Comparison of ENCODE assay signal across 7 cellular contexts in genomic region chr9:75265525-75265972, GRCh38.
DNase-seq lines count a peak whose midpoint lies in the region; ATAC-seq, FAIRE-seq and TF ChIP-seq lines count a peak whose summit lies in the region.

No MANE protein-coding gene starts in this region.

- no peaks in the 10 kb centered on the region for H3K9me3 ChIP-seq in SK-N-SH
- no peaks in the 10 kb centered on the region for H3K9me3 ChIP-seq in GM12878 (replicated peaks; ENCODE audit: control insufficient read depth, insufficient read depth, low read length)

- H3K9me2 ChIP-seq in SK-N-SH: no peaks in the 10 kb centered on the region

- TF ChIP-seq RAD21 in SK-N-SH (IDR thresholded peaks at IDR 0.05; ENCODE audit: low read length): peak; percentile 69
- TF ChIP-seq RAD21 in GM12878 (IDR thresholded peaks at IDR 0.05; ENCODE audit: insufficient read depth, low read depth, low read length): peak; percentile 79

- 5% methylated on average over 3 of the region's 3 CpGs for WGBS in SK-N-SH (ENCODE audit: low lambda C conversion rate)
- WGBS in GM12878 (ENCODE audit: insufficient coverage, insufficient replicate concordance, low lambda C conversion rate, missing lambda C conversion rate): 0% methylated on average over 3 of the region's 3 CpGs

- no peak overlapping the region for H3K4me2 ChIP-seq in SK-N-SH
- H3K4me2 ChIP-seq in GM12878 (ENCODE audit: control insufficient read depth, insufficient read depth): no peak overlapping the region

- H3F3A ChIP-seq in SK-N-SH (replicated peaks; ENCODE audit: insufficient read depth): no peaks in the 10 kb centered on the region

- RAD21 ChIA-PET in GM12878 (lab: Charles Lee; ENCODE audit: unreplicated experiment): interaction anchor here (0.9 to 1.9 kb wide), 2 partner anchors 590 to 601 kb away, joined by 4 to 5 read pairs; no protein-coding TSS in a partner anchor

- TF ChIP-seq POLR2A in GM12878 (IDR thresholded peaks at IDR 0.05; ENCODE audit: low read depth, low read length): no peak

- H3K36me3 ChIP-seq in SK-N-SH (replicated peaks in 1 of 2; ENCODE audit: control insufficient read depth in 1 of 2, insufficient read depth in 2 of 2, low read length in 1 of 2) (no peaks in the 10 kb centered on the region), GM12878 (ENCODE audit: control insufficient read depth in 2 of 2, insufficient read depth in 2 of 2, low read length in 1 of 2) (no peaks in the 10 kb centered on the region)

- H3K9ac ChIP-seq in SK-N-SH (no peak overlapping the region), GM12878 (ENCODE audit: control insufficient read depth, insufficient read depth, low read length) (no peak overlapping the region)

- H2AFZ ChIP-seq in SK-N-SH (ENCODE audit: low read depth): no peak overlapping the region
- no peak overlapping the region for H2AFZ ChIP-seq in GM12878 (ENCODE audit: control insufficient read depth, low read depth, low read length)

- no TSS peak for BruUV-seq in GM12878 (replicated peaks; lab: Mats Ljungman, UMichigan)

- peak overlapping the region in 1 of 2 experiments; percentile 24; a peak in 1 of 4 replicates for H3K4me3 ChIP-seq in SK-N-SH (ENCODE audit: low read depth in 2 of 2, low read length in 1 of 2)
- no peak overlapping the region for H3K4me3 ChIP-seq in GM12878

- H3K79me2 ChIP-seq in SK-N-SH (ENCODE audit: insufficient read depth) (no peaks in the 10 kb centered on the region), GM12878 (ENCODE audit: control insufficient read depth, insufficient read depth, low read length) (no peaks in the 10 kb centered on the region)

- DNase-seq in GM03348 (ENCODE audit: low spot score): peak; percentile 69
- DNase-seq in HuH-7.5 (ENCODE audit: low spot score): peak; percentile 12
- peak; percentile 28 for DNase-seq in SK-N-SH
- no peak for DNase-seq in GM12878 (ENCODE audit: low read depth, low spot score)
- DNase-seq in iPS-NIHi7 (ENCODE audit: extremely low spot score): peak; percentile 63
- peak; percentile 2 to 20 for DNase-seq in stimulated activated CD4-positive, alpha-beta T cell treated with anti-CD3 and anti-CD28 coated beads, Interleukin-1b, Interleukin-23, amount 100 ng/mL, for 4 hours (ENCODE audit: low read depth in 2 of 2)

- H3K4me1 ChIP-seq in SK-N-SH (ENCODE audit: control insufficient read depth in 1 of 2, insufficient read depth in 2 of 2, low read depth in 1 of 2, low read length in 1 of 2) (no peaks in the 10 kb centered on the region), GM12878 (ENCODE audit: control insufficient read depth, insufficient read depth, low read length) (no peaks in the 10 kb centered on the region)

- H3K27me3 ChIP-seq in SK-N-SH (ENCODE audit: insufficient read depth) (no peaks in the 10 kb centered on the region), GM12878 (replicated peaks in 1 of 2; ENCODE audit: control insufficient read depth in 2 of 2, insufficient read depth in 2 of 2, low read length in 1 of 2) (no peaks in the 10 kb centered on the region; a peak in 1 of 4 replicates)

- intact Hi-C loops in GM12878 (cut with micrococcal nuclease; ENCODE audit: unreplicated experiment): loop anchor here (1.0 to 10.0 kb wide), 4 partner anchors 217 to 1439 kb away; no protein-coding TSS in a partner anchor

- no peak for FAIRE-seq in GM12878 (lab: Jason Lieb, UNC)

- H3K27ac ChIP-seq in SK-N-SH (ENCODE audit: low read depth in 2 of 2, low read length in 1 of 2) (no peak overlapping the region), GM12878 (ENCODE audit: control insufficient read depth, insufficient read depth) (no peak overlapping the region)

- POLR2A ChIA-PET in SK-N-SH (lab: Yijun Ruan, JAX): no interaction called here
- POLR2A ChIA-PET in GM12878 (lab: Charles Lee): no interaction called here

- CTCF ChIA-PET in SK-N-SH (lab: Yijun Ruan, JAX) (interaction anchor here (0.6 to 1.5 kb wide), 12 partner anchors 10 to 1038 kb away, joined by 3 to 7 read pairs (median 4); no protein-coding TSS in a partner anchor), GM12878 (lab: Yijun Ruan, JAX) (interaction anchor here (0.6 to 2.0 kb wide), 15 partner anchors 10 to 1438 kb away, joined by 3 to 15 read pairs (median 4); no protein-coding TSS in a partner anchor)

- in situ Hi-C loops in GM12878 (cut with MboI): no loop called here

- TF ChIP-seq CTCF in SK-N-SH (IDR thresholded peaks at IDR 0.05) (peak; percentile 87), GM12878 (IDR thresholded peaks at IDR 0.05 in 2 of 3, conservative IDR thresholded peaks at IDR 0.05 in 1 of 3; ENCODE audit: control insufficient read depth in 2 of 3, extremely low read depth in 1 of 3, insufficient read depth in 1 of 3, low read depth in 3 of 3, low read length in 3 of 3) (peak; percentile 75 to 85 (median 79))

- SMC1A ChIA-PET in GM12878 (lab: Charles Lee; ENCODE audit: uncharacterized antibody, unreplicated experiment): interaction anchor here (0.9 to 2.6 kb wide), 7 partner anchors 10 to 1037 kb away, joined by 3 to 13 read pairs (median 3); no protein-coding TSS in a partner anchor

- H4K20me1 ChIP-seq in SK-N-SH (ENCODE audit: insufficient read depth): no peaks in the 10 kb centered on the region
- H4K20me1 ChIP-seq in GM12878 (ENCODE audit: control insufficient read depth, insufficient read depth): no peaks in the 10 kb centered on the region

- no peak for TF ChIP-seq EP300 in SK-N-SH (IDR thresholded peaks at IDR 0.05; ENCODE audit: borderline replicate concordance in 1 of 2, low read depth in 1 of 2, low read length in 1 of 2)
- TF ChIP-seq EP300 in GM12878 (IDR thresholded peaks at IDR 0.05; ENCODE audit: borderline replicate concordance in 1 of 2, control insufficient read depth in 1 of 2, low read depth in 2 of 2, low read length in 2 of 2): no peak

- ATAC-seq in GM21390 (IDR thresholded peaks at IDR 0.05; ENCODE audit: unreplicated experiment) (peak; percentile 79), GM12878 (peak; percentile 87)

TF ChIP-seq in SK-N-SH, 30 proteins besides CTCF, POLR2A, EP300 and RAD21:
- TF ChIP-seq RCOR1 (IDR thresholded peaks at IDR 0.05; ENCODE audit: low read length): no peak
- peak; percentile 63 for TF ChIP-seq SMC3 (IDR thresholded peaks at IDR 0.05; ENCODE audit: low read depth, low read length)

TF ChIP-seq in GM12878, 131 proteins besides CTCF, POLR2A, EP300 and RAD21:
- TF ChIP-seq REST (IDR thresholded peaks at IDR 0.05; ENCODE audit: low read depth, low read length) (no peak), SMC3 (IDR thresholded peaks at IDR 0.05; ENCODE audit: borderline replicate concordance, low read length) (peak; percentile 79)
